11 cellular contexts compared by ENCODE assay signal in genomic region chr3:135226057-135226456, GRCh38.
DNase-seq lines count a peak whose midpoint lies in the region; ATAC-seq and TF ChIP-seq lines count a peak whose summit lies in the region.
"Had no signal": no experiment of that assay in that cellular context is flagged by ENCODE, and none has a peak within 500 bp of the region (broad histone marks: within the 10 kb centered on the region; RNA-seq: fewer than 3 reads in every experiment).

No MANE protein-coding gene starts in this region.

- H3K4me3 Mint-ChIP-seq in activated CD4-positive, alpha-beta T cell treated with anti-CD3 and anti-CD28 coated beads for 36 hours, result no peak overlapping the region
- H3K4me3 Mint-ChIP-seq: CD8-positive, alpha-beta memory T cell; T-helper 1 cell treated with Interleukin-12 subunit alpha and Interleukin-12 subunit beta and Interleukin-4 antibody, amounts not matched to agents 30 μg/mL and 1 μg/mL, for 36 hours had no signal

- no peak overlapping the region for H2AFZ ChIP-seq in Karpas-422 (ENCODE audit: low read length)

- H3K27ac ChIP-seq in gastroesophageal sphincter (no peak overlapping the region), Karpas-422 (ENCODE audit: low read length) (no peak overlapping the region)
- H3K27ac ChIP-seq: body of pancreas had no signal

- H3K27ac Mint-ChIP-seq in activated CD4-positive, alpha-beta T cell treated with anti-CD3 and anti-CD28 coated beads for 36 hours, result no peak overlapping the region
- H3K27ac Mint-ChIP-seq: T-helper 1 cell treated with Interleukin-12 subunit alpha and Interleukin-12 subunit beta and Interleukin-4 antibody, amounts not matched to agents 30 μg/mL and 1 μg/mL, for 36 hours had no signal

- H3K36me3 ChIP-seq in gastroesophageal sphincter (no peaks in the 10 kb centered on the region), Karpas-422 (ENCODE audit: insufficient read depth, low read length) (no peaks in the 10 kb centered on the region)

- no peaks in the 10 kb centered on the region for H3K27me3 Mint-ChIP-seq in activated CD4-positive, alpha-beta T cell treated with anti-CD3 and anti-CD28 coated beads for 36 hours

- no peaks in the 10 kb centered on the region for H3K4me1 Mint-ChIP-seq in activated CD4-positive, alpha-beta T cell treated with anti-CD3 and anti-CD28 coated beads for 36 hours
- H3K4me1 Mint-ChIP-seq: CD8-positive, alpha-beta memory T cell had no signal

- CTCF ChIA-PET in activated CD4-positive, alpha-beta T cell treated with anti-CD3 and anti-CD28 coated beads for 36 hours (lab: Charles Lee), result no interaction called here

- TF ChIP-seq CTCF in gastroesophageal sphincter (IDR thresholded peaks at IDR 0.05) (no peak), foreskin fibroblast (IDR thresholded peaks at IDR 0.05; ENCODE audit: low read depth, low read length) (no peak)

- H3K9me3 Mint-ChIP-seq in activated CD4-positive, alpha-beta T cell treated with anti-CD3 and anti-CD28 coated beads for 36 hours (ENCODE audit: low read depth), result no peaks in the 10 kb centered on the region
- H3K9me3 Mint-ChIP-seq: T-helper 1 cell treated with Interleukin-12 subunit alpha and Interleukin-12 subunit beta and Interleukin-4 antibody, amounts not matched to agents 30 μg/mL and 1 μg/mL, for 36 hours had no signal

- H3K27me3 ChIP-seq in gastroesophageal sphincter, result no peaks in the 10 kb centered on the region
- H3K27me3 ChIP-seq in Karpas-422 (ENCODE audit: low read length), result no peaks in the 10 kb centered on the region
- H3K27me3 ChIP-seq: body of pancreas had no signal

- H3K4me3 ChIP-seq in gastroesophageal sphincter, result no peak overlapping the region
- H3K4me3 ChIP-seq in Karpas-422 (ENCODE audit: low read length), result no peak overlapping the region
- no peak overlapping the region for H3K4me3 ChIP-seq in foreskin fibroblast (ENCODE audit: low read depth in 1 of 2, low read length in 2 of 2)
- H3K4me3 ChIP-seq: body of pancreas had no signal

- no peaks in the 10 kb centered on the region for H3K9me3 ChIP-seq in gastroesophageal sphincter
- no peaks in the 10 kb centered on the region for H3K9me3 ChIP-seq in Karpas-422 (ENCODE audit: low read length)
- H3K9me3 ChIP-seq: body of pancreas had no signal

- ATAC-seq in GM18505 (IDR thresholded peaks at IDR 0.05; ENCODE audit: unreplicated experiment), result peak; percentile 79
- peak; percentile 56 for ATAC-seq in GM21529 (IDR thresholded peaks at IDR 0.05; ENCODE audit: unreplicated experiment)
- peak; percentile 46 for ATAC-seq in HG03521 (IDR thresholded peaks at IDR 0.05; ENCODE audit: unreplicated experiment)
- peak; percentile 40 for ATAC-seq in gastroesophageal sphincter
- ATAC-seq in activated CD4-positive, alpha-beta T cell treated with anti-CD3 and anti-CD28 coated beads for 36 hours, result no peak
- ATAC-seq in HG03025 (IDR thresholded peaks at IDR 0.05; ENCODE audit: low FRiP score, unreplicated experiment), result no peak
- ATAC-seq: body of pancreas had no signal

- 70 to 82% methylated on average over 2 to 6 of the region's 6 CpGs for WGBS in gastroesophageal sphincter (ENCODE audit: low coverage in 1 of 2), 2 donors

- H3K9ac ChIP-seq in Karpas-422 (ENCODE audit: low read length), result no peak overlapping the region

- TF ChIP-seq EP300 in gastroesophageal sphincter (IDR thresholded peaks at IDR 0.05), result no peak

- DNase-seq in Karpas-422, result no peak
- DNase-seq in activated CD4-positive, alpha-beta T cell treated with anti-CD3 and anti-CD28 coated beads for 36 hours, result no peak
- DNase-seq in foreskin fibroblast, result no peak
- DNase-seq: CD8-positive, alpha-beta memory T cell had no signal

- no peaks in the 10 kb centered on the region for H4K20me1 ChIP-seq in Karpas-422 (ENCODE audit: insufficient read depth, low read depth, low read length)

- no peaks in the 10 kb centered on the region for H3K36me3 Mint-ChIP-seq in activated CD4-positive, alpha-beta T cell treated with anti-CD3 and anti-CD28 coated beads for 36 hours (ENCODE audit: low read depth)
- H3K36me3 Mint-ChIP-seq: CD8-positive, alpha-beta memory T cell had no signal

- TF ChIP-seq POLR2A in GM18505 (IDR thresholded peaks at IDR 0.05; ENCODE audit: borderline replicate concordance, extremely low read depth, insufficient read depth, insufficient read length) (no peak), gastroesophageal sphincter (IDR thresholded peaks at IDR 0.05) (no peak)

- H3K4me1 ChIP-seq in gastroesophageal sphincter (no peaks in the 10 kb centered on the region), Karpas-422 (ENCODE audit: low read length) (peaks cover 25% of the 10 kb centered on the region)
- H3K4me1 ChIP-seq: body of pancreas had no signal

- intact Hi-C loops in activated CD4-positive, alpha-beta T cell treated with anti-CD3 and anti-CD28 coated beads for 36 hours (cut with DNase I, micrococcal nuclease), result no loop called here

- no peak overlapping the region for H3K4me2 ChIP-seq in Karpas-422 (ENCODE audit: low read depth, low read length, poor library complexity, severe bottlenecking)

- H3K9me2 ChIP-seq in Karpas-422 (replicated peaks; ENCODE audit: insufficient read depth, low read length), result no peaks in the 10 kb centered on the region

- H3K79me2 ChIP-seq in Karpas-422 (ENCODE audit: low read length), result no peaks in the 10 kb centered on the region

- POLR2A ChIA-PET in activated CD4-positive, alpha-beta T cell treated with anti-CD3 and anti-CD28 coated beads for 36 hours (lab: Charles Lee), result no interaction called here

Comparison
In these comparisons a context has a peak if more than half of its experiments do, and no peak if none do; other contexts are left out.
1. ATAC-seq: peak in GM18505 (single experiment), GM21529 (single experiment), HG03521 (single experiment) and gastroesophageal sphincter (single experiment); none in activated CD4-positive, alpha-beta T cell treated with anti-CD3 and anti-CD28 coated beads for 36 hours (single experiment) and HG03025 (single experiment).